In genomic region chr5:32783658-32784057, GRCh38 we compare ENCODE assay signal across 32 cellular contexts.
A peak's percentile ranks its signal among the peaks of the same experiment; 100 is the strongest.
DNase-seq lines count a peak whose midpoint lies in the region; ATAC-seq, FAIRE-seq and TF ChIP-seq lines count a peak whose summit lies in the region.
"Had no signal": no experiment of that assay in that cellular context is flagged by ENCODE, and none has a peak within 500 bp of the region (broad histone marks: within the 10 kb centered on the region; RNA-seq: fewer than 3 reads in every experiment).

No MANE protein-coding gene starts in this region.

- H3K4me2 ChIP-seq in A549, result no peak overlapping the region
- H3K4me2 ChIP-seq in IMR-90 (ENCODE audit: low read depth, low read length), result no peak overlapping the region
- H3K4me2 ChIP-seq: BLaER1; BLaER1 treated with 17β-estradiol and CSF1 and Interleukin-3, amounts not matched to agents 10 nM and 100 nM had no signal

- no peak overlapping the region for H2BK20ac ChIP-seq in IMR-90 (ENCODE audit: low read depth, low read length)

- H2BK120ac ChIP-seq in IMR-90 (ENCODE audit: low read depth, low read length), result no peak overlapping the region

- H3K4me1 ChIP-seq in A549 (0 out of 3 replicates have a peak, but pooled peaks cover 6% of the 10 kb centered on the region), IMR-90 (ENCODE audit: control insufficient read depth, insufficient read depth, low read length) (peaks cover 6% of the 10 kb centered on the region), subcutaneous abdominal adipose tissue (ENCODE audit: control insufficient read depth in 5 of 5, insufficient read depth in 5 of 5, low read length in 5 of 5) (peaks cover 0 to 40% (median 16%) of the 10 kb centered on the region in 5 donors)
- H3K4me1 ChIP-seq: BE2C, Caco-2 had no signal

- no peaks in the 10 kb centered on the region for H3K9me3 ChIP-seq in A549
- no peaks in the 10 kb centered on the region for H3K9me3 ChIP-seq in IMR-90 (ENCODE audit: control insufficient read depth, insufficient read depth, low read length)
- peaks cover 0 to 4% (median 0%) of the 10 kb centered on the region in 5 donors for H3K9me3 ChIP-seq in subcutaneous abdominal adipose tissue (ENCODE audit: control insufficient read depth in 5 of 5, low read length in 5 of 5)
- H3K9me3 ChIP-seq: BE2C, BLaER1, Caco-2 had no signal

- H2AFZ ChIP-seq in IMR-90 (replicated peaks; ENCODE audit: low read length, poor library complexity), result no peak overlapping the region

- H3K27ac ChIP-seq in A549 (no peak overlapping the region), IMR-90 (ENCODE audit: insufficient read depth, low read length) (no peak overlapping the region), subcutaneous abdominal adipose tissue (ENCODE audit: low read depth, low read length) (peak overlapping the region; percentile 32)
- H3K27ac ChIP-seq: 22Rv1; BLaER1; BLaER1 treated with 17β-estradiol and CSF1 and Interleukin-3, amounts not matched to agents 10 nM and 100 nM; C4-2B had no signal

- H3K56ac ChIP-seq in IMR-90 (ENCODE audit: extremely low read depth, insufficient read depth, low read length), result no peak overlapping the region

- no peak for FAIRE-seq in A549 (lab: Jason Lieb, UNC)
- FAIRE-seq: A204.1, D721Med had no signal

- no peak for TF ChIP-seq RAD21 in A549 (conservative IDR thresholded peaks at IDR 0.05 in 1 of 2, IDR thresholded peaks at IDR 0.05 in 1 of 2)
- no peak for TF ChIP-seq RAD21 in IMR-90 (IDR thresholded peaks at IDR 0.05; ENCODE audit: low read length)

- BruUV-seq in IMR-90 (replicated peaks; lab: Mats Ljungman, UMichigan), result no TSS peak

- no peak overlapping the region for H3K14ac ChIP-seq in IMR-90 (replicated peaks; ENCODE audit: low read depth, low read length)

- no peak overlapping the region for H3K4ac ChIP-seq in IMR-90 (ENCODE audit: low read depth, low read length)

- no peak overlapping the region for H2BK15ac ChIP-seq in IMR-90 (ENCODE audit: low read depth, low read length)

- H2AK9ac ChIP-seq in IMR-90 (replicated peaks; ENCODE audit: low read depth, low read length, poor library complexity), result no peak overlapping the region

- intact Hi-C loops in IMR-90 (cut with micrococcal nuclease), result loop anchor here (10.0 kb wide), 1 partner anchor 131 kb away; no protein-coding TSS in a partner anchor

- H3K36me3 ChIP-seq in IMR-90 (ENCODE audit: control insufficient read depth, insufficient read depth, low read length) (peaks cover 35% of the 10 kb centered on the region), subcutaneous abdominal adipose tissue (ENCODE audit: control insufficient read depth in 5 of 5, insufficient read depth in 5 of 5, low read length in 5 of 5) (peaks cover 0 to 6% (median 0%) of the 10 kb centered on the region in 5 donors)
- H3K36me3 ChIP-seq: BE2C; BLaER1; BLaER1 treated with 17β-estradiol and CSF1 and Interleukin-3, amounts not matched to agents 10 nM and 100 nM had no signal

- H3K27me3 ChIP-seq in IMR-90 (ENCODE audit: control insufficient read depth, insufficient read depth, low read length), result no peaks in the 10 kb centered on the region
- no peaks in the 10 kb centered on the region for H3K27me3 ChIP-seq in subcutaneous abdominal adipose tissue (ENCODE audit: control insufficient read depth in 5 of 5, insufficient read depth in 4 of 5, low read length in 5 of 5)
- H3K27me3 ChIP-seq: BLaER1; BLaER1 treated with 17β-estradiol and CSF1 and Interleukin-3, amounts not matched to agents 10 nM and 100 nM had no signal

- no peak overlapping the region for H3K9ac ChIP-seq in IMR-90 (ENCODE audit: low read depth, low read length)
- no peak overlapping the region for H3K9ac ChIP-seq in subcutaneous abdominal adipose tissue (ENCODE audit: low read length in 5 of 5)
- H3K9ac ChIP-seq: BLaER1; BLaER1 treated with 17β-estradiol and CSF1 and Interleukin-3, amounts not matched to agents 10 nM and 100 nM had no signal

- H4K5ac ChIP-seq in IMR-90 (ENCODE audit: low read depth, low read length), result no peak overlapping the region

- ATAC-seq in A549, result no peak
- no peak for ATAC-seq in IMR-90 (ENCODE audit: low read depth)
- ATAC-seq in HG03342 (IDR thresholded peaks at IDR 0.05; ENCODE audit: unreplicated experiment), result no peak
- ATAC-seq: CD8-positive, alpha-beta T cell had no signal

- H2BK5ac ChIP-seq in IMR-90 (ENCODE audit: low read depth, low read length, poor library complexity, severe bottlenecking), result no peak overlapping the region

- no peak for TF ChIP-seq EP300 in A549 (IDR thresholded peaks at IDR 0.05)

- POLR2A ChIA-PET in A549 (lab: Yijun Ruan, JAX) (no interaction called here), IMR-90 (lab: Charles Lee; ENCODE audit: unreplicated experiment) (no interaction called here)

- in situ Hi-C loops in IMR-90 (cut with MboI; ENCODE audit: low sequenced_read_pairs) (no loop called here), GM13976 (cut with MboI; ENCODE audit: low sequenced_read_pairs, unreplicated experiment) (no loop called here)

- H3K79me1 ChIP-seq in IMR-90 (ENCODE audit: low read depth in 1 of 2, low read length in 2 of 2), result no peaks in the 10 kb centered on the region

- DNase-seq in A549 (ENCODE audit: low read depth in 1 of 2, low spot score in 1 of 2) (no peak), IMR-90 (no peak), GM13976 (ENCODE audit: low spot score) (no peak)
- DNase-seq in activated CD4-positive, alpha-beta T cell treated with anti-CD3 and anti-CD28 coated beads for 4 hours, result no peak
- DNase-seq: 8988T; ACHN; AML-193; BE2C; C1 segment of cervical spinal cord; Caco-2; Calu3; CD4-positive, alpha-beta memory T cell; CD4-positive, alpha-beta T cell; CD4-positive, CD25-positive, alpha-beta regulatory T cell; CD8-positive, alpha-beta memory T cell; CD8-positive, alpha-beta T cell; COR-L47; DMS 273 treated with DMSO at 0.1 percent for 48 hours; DMS153; DMS53; DMS79; DMS79 treated with DMSO at 0.1 percent for 48 hours; DND-41; EL had no signal

- H4K91ac ChIP-seq in IMR-90 (ENCODE audit: insufficient read depth, low read depth, low read length), result no peak overlapping the region

- no peak for TF ChIP-seq POLR2A in A549 (IDR thresholded peaks at IDR 0.05; ENCODE audit: low read length)
- no peak for TF ChIP-seq POLR2A in IMR-90 (IDR thresholded peaks at IDR 0.05; ENCODE audit: low read depth, low read length)

- no peaks in the 10 kb centered on the region for H4K20me1 ChIP-seq in IMR-90 (ENCODE audit: insufficient read depth, low read length)
- H4K20me1 ChIP-seq: BLaER1; BLaER1 treated with 17β-estradiol and CSF1 and Interleukin-3, amounts not matched to agents 10 nM and 100 nM had no signal

- no peak overlapping the region for H3K23ac ChIP-seq in IMR-90 (ENCODE audit: low read depth, low read length)

- H4K8ac ChIP-seq in IMR-90 (ENCODE audit: low read depth in 2 of 2, low read length in 2 of 2), result no peak overlapping the region

- 90% methylated on average over 4 of the region's 4 CpGs for WGBS in A549 (ENCODE audit: missing lambda C conversion rate)
- WGBS in IMR-90 (ENCODE audit: extremely low coverage in 2 of 2, insufficient read length in 1 of 2), 2 experiments, result no CpG with 5 or more reads among the region's 4 CpGs

- H3K9me1 ChIP-seq in IMR-90 (ENCODE audit: insufficient read depth, low read length), result no peaks in the 10 kb centered on the region; the same call in 1 of the 2 replicates

- no peak overlapping the region for H3K18ac ChIP-seq in IMR-90 (ENCODE audit: low read depth, low read length)

- H3K4me3 ChIP-seq in A549 (no peak overlapping the region), IMR-90 (ENCODE audit: insufficient read depth, low read depth, low read length) (no peak overlapping the region), subcutaneous abdominal adipose tissue (ENCODE audit: low read depth in 1 of 5, low read length in 5 of 5) (no peak overlapping the region)
- H3K4me3 ChIP-seq: BLaER1; BLaER1 treated with 17β-estradiol and CSF1 and Interleukin-3, amounts not matched to agents 10 nM and 100 nM had no signal

- TF ChIP-seq CTCF in A549 (IDR thresholded peaks at IDR 0.05) (no peak), IMR-90 (conservative IDR thresholded peaks at IDR 0.05; ENCODE audit: low read depth, low read length) (no peak), GM13976 (IDR thresholded peaks at IDR 0.05; ENCODE audit: borderline replicate concordance, control extremely low read depth, extremely low read depth, insufficient read depth, missing control alignments) (no peak)

- H2AK5ac ChIP-seq in IMR-90 (ENCODE audit: low read depth, low read length), result no peak overlapping the region

- dilution Hi-C loops in IMR-90 (cut with HindIII; ENCODE audit: low sequenced_read_pairs, unreplicated experiment), result no loop called here

- CTCF ChIA-PET in A549 (lab: Yijun Ruan, JAX) (no interaction called here), IMR-90 (lab: Yijun Ruan, JAX) (no interaction called here)

TF ChIP-seq in A549, 52 proteins besides CTCF, POLR2A, EP300 and RAD21:
- TF ChIP-seq SMC3 (IDR thresholded peaks at IDR 0.05), result no peak
- TF ChIP-seq USF2 (IDR thresholded peaks at IDR 0.05), result no peak
- peak; percentile 51 for TF ChIP-seq MAFK (IDR thresholded peaks at IDR 0.05; ENCODE audit: partially characterized antibody)
- TF ChIP-seq HOXB5 (CRISPR knock-in tag; IDR thresholded peaks at IDR 0.05), result no peak

TF ChIP-seq in IMR-90, 13 proteins besides CTCF, POLR2A, EP300 and RAD21:
- TF ChIP-seq NFE2L2 (IDR thresholded peaks at IDR 0.05; ENCODE audit: low read depth, low read length) (no peak), MAFK (IDR thresholded peaks at IDR 0.05; ENCODE audit: low read depth, low read length) (peak; percentile 51)
TF ChIP-seq in IMR-90: peak in this region for 1.
